6 cellular contexts compared by ENCODE assay signal in the genomic region with DNA sequence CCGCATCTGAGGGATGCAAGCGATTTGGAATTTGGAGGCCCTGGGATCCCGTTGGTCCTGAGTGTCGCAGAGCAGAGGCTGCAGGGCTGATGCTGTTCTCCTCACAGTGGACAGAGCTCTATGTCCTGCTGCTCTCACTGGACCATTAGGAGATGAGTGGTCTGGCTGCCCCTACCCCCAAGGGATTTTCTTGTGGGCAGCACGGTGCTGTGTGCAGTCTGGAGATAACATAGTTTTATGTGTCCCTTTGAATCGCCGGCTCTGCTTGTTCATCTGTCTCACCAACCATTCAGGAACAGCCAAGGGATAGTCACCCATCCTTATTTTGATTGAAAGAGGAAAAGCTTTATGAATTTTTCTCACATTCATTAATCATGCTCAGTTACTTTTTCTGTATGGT. TPM values are rescaled to one million over a fixed set of nuclear protein-coding genes. Genes with fewer than 3 reads are reported as not detected.
"Had no signal": no experiment of that assay in that cellular context is flagged by ENCODE, and none has a peak within 500 bp of the region (broad histone marks: within the 10 kb centered on the region; RNA-seq: fewer than 3 reads in every experiment).

No MANE protein-coding gene starts in this region.

- H3K27ac Mint-ChIP-seq: H9 had no signal

- H3K27ac ChIP-seq: GM23248 had no signal

- H3K9me3 Mint-ChIP-seq: H9 had no signal

- FAIRE-seq: HTR-8/SVneo had no signal

- H3K4me3 ChIP-seq: GM23248 had no signal

- H2AFZ ChIP-seq: GM23248 had no signal

- DNase-seq: GM23248, GOT3, H9, HCEC 1CT, IMR-90 had no signal

- H3K4me3 Mint-ChIP-seq: H9 had no signal

- H3K9ac ChIP-seq: GM23248 had no signal

- H3K4me1 Mint-ChIP-seq: H9 had no signal

RNA-seq across cellular contexts. Expression of a gene that starts 49.9 kb away (rescaled TPM):
- total RNA-seq: GM23248, IMR-90 had no signal
- polyA plus RNA-seq: GM23248, IMR-90 had no signal
